In the genomic region with DNA sequence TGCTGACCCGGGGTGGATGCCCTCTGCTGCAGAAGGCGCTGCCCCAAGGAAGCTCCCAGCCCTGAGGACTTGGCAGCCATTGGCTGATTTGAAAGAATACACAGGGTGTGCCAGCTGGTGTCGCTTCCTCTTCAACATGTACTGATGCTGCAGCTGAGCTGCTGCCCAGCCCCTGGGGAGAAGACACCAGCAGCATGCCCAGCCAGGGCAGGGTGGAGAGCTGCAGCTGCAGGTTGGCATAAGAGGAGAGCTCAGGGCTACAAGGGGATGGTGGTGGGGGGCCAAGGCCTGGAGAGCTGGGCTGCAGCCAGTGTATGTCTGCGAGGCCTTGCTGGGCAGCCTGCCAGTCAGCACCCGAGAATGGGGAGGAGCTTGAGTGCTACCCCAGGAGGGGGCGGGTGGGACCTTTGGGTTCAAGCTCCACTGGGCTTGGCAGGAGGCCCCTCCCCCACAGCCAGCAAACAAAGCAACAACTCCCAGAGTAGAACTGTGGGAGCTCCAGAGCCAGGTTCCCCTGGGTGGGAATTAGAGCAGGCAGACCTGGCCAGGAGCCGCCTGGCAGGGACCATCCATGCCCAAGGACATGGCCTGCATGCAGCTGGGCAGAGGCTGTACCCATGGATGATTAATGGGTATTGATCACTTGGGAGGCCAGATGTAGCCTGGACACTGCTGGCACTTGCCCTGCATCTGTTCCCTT, we compare ENCODE assay signal across 9 cellular contexts. TPM values are rescaled to one million over a fixed set of nuclear protein-coding genes. Genes with fewer than 3 reads are reported as not detected.
DNase-seq lines count a peak whose midpoint lies in the region; ATAC-seq and TF ChIP-seq lines count a peak whose summit lies in the region.
"Had no signal": no experiment of that assay in that cellular context is flagged by ENCODE, and none has a peak within 500 bp of the region (broad histone marks: within the 10 kb centered on the region; RNA-seq: fewer than 3 reads in every experiment).

No MANE protein-coding gene starts in this region.

- H3K9me3 ChIP-seq in ovary: no peaks in the 10 kb centered on the region
- H3K9me3 ChIP-seq: Caco-2 had no signal

- ATAC-seq in HG03095 (IDR thresholded peaks at IDR 0.05; ENCODE audit: unreplicated experiment): peak; percentile 47

- H3K9me3 Mint-ChIP-seq in activated CD4-positive, alpha-beta memory T cell treated with anti-CD3 and anti-CD28 coated beads, Interleukin-2, amount 10 ng/mL, durations not matched to agents 7 days and 5 days: no peaks in the 10 kb centered on the region

- no peak overlapping the region for H3K4me3 ChIP-seq in fibroblast of villous mesenchyme (ENCODE audit: low read depth, low read length)
- no peak overlapping the region for H3K4me3 ChIP-seq in ovary

- H3K27me3 ChIP-seq in ovary: no peaks in the 10 kb centered on the region

- TF ChIP-seq CTCF in fibroblast of villous mesenchyme (IDR thresholded peaks at IDR 0.05; ENCODE audit: insufficient read depth, low read depth, low read length) (no peak), ovary (IDR thresholded peaks at IDR 0.05) (no peak)

- no peak for TF ChIP-seq POLR2A in ovary (IDR thresholded peaks at IDR 0.05)

- TF ChIP-seq EP300 in ovary (IDR thresholded peaks at IDR 0.05): no peak

- H3K4me1 ChIP-seq in ovary (ENCODE audit: insufficient read depth): peaks cover 19% of the 10 kb centered on the region
- H3K4me1 ChIP-seq: Caco-2 had no signal

- POLR2A ChIA-PET in activated CD4-positive, alpha-beta memory T cell treated with anti-CD3 and anti-CD28 coated beads, Interleukin-2, amount 10 ng/mL, durations not matched to agents 7 days and 5 days (lab: Charles Lee): interaction anchor here (1.0 to 2.3 kb wide), 5 partner anchors 9 to 93 kb away, joined by 3 to 10 read pairs (median 4); partner anchors contain the start of gene SEMA4B

- 15 to 36% (median 20%) methylated on average over 6 to 7 of the region's 7 CpGs for WGBS in ovary, 3 donors

- intact Hi-C loops in ovary (cut with DNase I): no loop called here

- peak overlapping the region; percentile 74 for H3K27ac Mint-ChIP-seq in activated CD4-positive, alpha-beta memory T cell treated with anti-CD3 and anti-CD28 coated beads, Interleukin-2, amount 10 ng/mL, durations not matched to agents 7 days and 5 days

- peaks cover 9% of the 10 kb centered on the region for H3K36me3 Mint-ChIP-seq in activated CD4-positive, alpha-beta memory T cell treated with anti-CD3 and anti-CD28 coated beads, Interleukin-2, amount 10 ng/mL, durations not matched to agents 7 days and 5 days (ENCODE audit: low read depth)

- peaks cover 45% of the 10 kb centered on the region for H3K4me1 Mint-ChIP-seq in activated CD4-positive, alpha-beta memory T cell treated with anti-CD3 and anti-CD28 coated beads, Interleukin-2, amount 10 ng/mL, durations not matched to agents 7 days and 5 days

- H3K27me3 Mint-ChIP-seq in activated CD4-positive, alpha-beta memory T cell treated with anti-CD3 and anti-CD28 coated beads, Interleukin-2, amount 10 ng/mL, durations not matched to agents 7 days and 5 days: no peaks in the 10 kb centered on the region

- peak; percentile 23 for DNase-seq in activated T-cell treated with anti-CD3 and anti-CD28 coated beads for 1 hour (ENCODE audit: low read depth)
- no peak for DNase-seq in activated T-cell treated with anti-CD3 and anti-CD28 coated beads for 4 hours
- DNase-seq in NCI-H2171 treated with DMSO at 0.1 percent for 48 hours (lab: John Stamatoyannopoulos, UW): peak; percentile 96
- DNase-seq in activated CD4-positive, alpha-beta memory T cell treated with anti-CD3 and anti-CD28 coated beads, Interleukin-2, amount 10 ng/mL, durations not matched to agents 7 days and 5 days: peak; percentile 37
- DNase-seq in fibroblast of villous mesenchyme (ENCODE audit: low read depth): peak; percentile 46
- DNase-seq in ovary: peak; percentile 81 to 96 (median 89)
- DNase-seq in GF-D8 (lab: John Stamatoyannopoulos, UW): no peak

- CTCF ChIA-PET in activated CD4-positive, alpha-beta memory T cell treated with anti-CD3 and anti-CD28 coated beads, Interleukin-2, amount 10 ng/mL, durations not matched to agents 7 days and 5 days (lab: Charles Lee): interaction anchor here (0.6 to 1.5 kb wide), 4 partner anchors 9 to 639 kb away, joined by 3 to 10 read pairs (median 3); partner anchors contain the start of gene SEMA4B

- peak overlapping the region; percentile 36 to 79 for H3K27ac ChIP-seq in ovary

- no peaks in the 10 kb centered on the region for H3K36me3 ChIP-seq in ovary

- H3K4me3 Mint-ChIP-seq in activated CD4-positive, alpha-beta memory T cell treated with anti-CD3 and anti-CD28 coated beads, Interleukin-2, amount 10 ng/mL, durations not matched to agents 7 days and 5 days: peak overlapping the region; percentile 73

RNA-seq across cellular contexts. Expression of gene SEMA4B, which starts 9.2 kb away (rescaled TPM):
- 10 to 100 TPM; 29.7 to 29.9 TPM for total RNA-seq in activated CD4-positive, alpha-beta memory T cell treated with anti-CD3 and anti-CD28 coated beads, Interleukin-2, amount 10 ng/mL, durations not matched to agents 7 days and 5 days
- total RNA-seq in fibroblast of villous mesenchyme: 16.4 and 21.6 TPM in 2 replicates
- 10 to 100 TPM; 25.3 to 83.8 (median 51.0) TPM for total RNA-seq in ovary
- polyA plus RNA-seq in ovary: 10 to 100 TPM; 12.4 to 24.4 TPM

RNA-seq across cellular contexts. Expression of gene CIB1, which starts 41.8 kb away (rescaled TPM):
- total RNA-seq in activated CD4-positive, alpha-beta memory T cell treated with anti-CD3 and anti-CD28 coated beads, Interleukin-2, amount 10 ng/mL, durations not matched to agents 7 days and 5 days: 100 to 1,000 TPM; 118 to 120 TPM
- total RNA-seq in fibroblast of villous mesenchyme (19.0 and 31.2 TPM in 2 replicates), ovary (10 to 100 TPM; 18.5 to 68.8 (median 45.0) TPM)
- 10 to 100 TPM; 40.2 to 53.6 TPM for polyA plus RNA-seq in ovary

RNA-seq across cellular contexts. Expression of gene GDPGP1, which starts 42.1 kb away (rescaled TPM):
- total RNA-seq in activated CD4-positive, alpha-beta memory T cell treated with anti-CD3 and anti-CD28 coated beads, Interleukin-2, amount 10 ng/mL, durations not matched to agents 7 days and 5 days: 10 to 100 TPM; 10.3 to 10.5 TPM
- total RNA-seq in fibroblast of villous mesenchyme (5.2 and 5.6 TPM in 2 replicates), ovary (1 to 10 TPM; 2.5 to 9.3 (median 8.3) TPM)
- polyA plus RNA-seq in ovary: 1 to 10 TPM; 2.0 to 3.0 TPM

RNA-seq across cellular contexts. Expression of gene TTLL13, which starts 57.4 kb away (rescaled TPM):
- under 1 TPM; 0.45 to 0.58 TPM for total RNA-seq in activated CD4-positive, alpha-beta memory T cell treated with anti-CD3 and anti-CD28 coated beads, Interleukin-2, amount 10 ng/mL, durations not matched to agents 7 days and 5 days
- total RNA-seq in fibroblast of villous mesenchyme (under 0.01 and 0.32 TPM in 2 replicates), ovary (under 1 TPM in 3 of 7 donors, not detected in 4; 0.10 to 0.15 (median 0.13) TPM)
- polyA plus RNA-seq in ovary: under 1 TPM; 0.04 to 0.33 TPM

Comparison
In these comparisons a context has a peak if more than half of its experiments do, and no peak if none do; other contexts are left out.
1. DNase-seq: peak in activated T-cell treated with anti-CD3 and anti-CD28 coated beads for 1 hour (single experiment), NCI-H2171 treated with DMSO at 0.1 percent for 48 hours (single experiment), activated CD4-positive, alpha-beta memory T cell treated with anti-CD3 and anti-CD28 coated beads, Interleukin-2, amount 10 ng/mL, durations not matched to agents 7 days and 5 days (single experiment), fibroblast of villous mesenchyme (single experiment) and ovary (5 of 5); none in activated T-cell treated with anti-CD3 and anti-CD28 coated beads for 4 hours (single experiment) and GF-D8 (single experiment).